Comparison of ENCODE assay signal across 18 cellular contexts in the genomic region with DNA sequence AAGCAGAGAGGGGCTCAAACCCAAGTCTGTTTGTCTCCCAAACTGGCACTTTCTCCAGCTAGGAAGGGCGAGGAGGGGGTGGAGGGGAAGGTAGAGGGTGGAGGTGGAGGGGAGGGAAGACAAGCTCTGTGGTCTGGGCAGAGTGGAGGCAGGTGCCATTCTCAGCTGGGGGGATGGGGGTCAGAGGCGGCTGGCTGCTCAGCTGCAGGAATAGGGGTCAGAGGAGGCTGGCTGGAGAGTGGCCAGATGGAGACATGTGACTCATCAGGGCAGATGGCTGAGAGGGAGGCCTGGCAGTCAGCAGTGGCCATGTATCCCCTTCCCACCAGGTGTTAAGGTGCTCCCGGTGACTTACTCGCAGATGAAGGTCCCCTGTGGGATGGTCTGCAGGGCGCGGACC. TPM values are rescaled to one million over a fixed set of nuclear protein-coding genes. Genes with fewer than 3 reads are reported as not detected.
A peak's percentile ranks its signal among the peaks of the same experiment; 100 is the strongest.
DNase-seq lines count a peak whose midpoint lies in the region; ATAC-seq and TF ChIP-seq lines count a peak whose summit lies in the region.
"Had no signal": no experiment of that assay in that cellular context is flagged by ENCODE, and none has a peak within 500 bp of the region (broad histone marks: within the 10 kb centered on the region; RNA-seq: fewer than 3 reads in every experiment).

No MANE protein-coding gene starts in this region.

- H2AK5ac ChIP-seq in IMR-90 (ENCODE audit: low read depth, low read length), result no peak overlapping the region

- H3K36me3 Mint-ChIP-seq in MCF 10A (ENCODE audit: insufficient read depth, unreplicated experiment), result peaks cover 63% of the 10 kb centered on the region

- 0 out of 2 replicates have a peak, but pooled peaks cover 2% of the 10 kb centered on the region for H4K20me1 ChIP-seq in IMR-90 (ENCODE audit: insufficient read depth, low read length)

- no peak overlapping the region for H2BK5ac ChIP-seq in IMR-90 (ENCODE audit: low read depth, low read length, poor library complexity, severe bottlenecking)

- no peak overlapping the region for H4K91ac ChIP-seq in IMR-90 (ENCODE audit: insufficient read depth, low read depth, low read length)

- peak overlapping the region; percentile 5 for H2AFZ ChIP-seq in IMR-90 (replicated peaks; ENCODE audit: low read length, poor library complexity)
- H2AFZ ChIP-seq: parathyroid adenoma had no signal

- H3K36me3 ChIP-seq in IMR-90 (ENCODE audit: control insufficient read depth, insufficient read depth, low read length) (peaks cover 66% of the 10 kb centered on the region), adrenal gland (replicated peaks in 1 of 2) (peaks cover 0 to 77% of the 10 kb centered on the region in 2 donors), tibial nerve (peaks cover 9 to 80% (median 35%) of the 10 kb centered on the region in 3 donors)

- no peaks in the 10 kb centered on the region for H3K27me3 Mint-ChIP-seq in MCF 10A (ENCODE audit: insufficient read depth, unreplicated experiment)
- H3K27me3 Mint-ChIP-seq: activated CD8-positive, alpha-beta T cell treated with anti-CD3 and anti-CD28 coated beads for 36 hours; CD4-positive, CD25-positive, alpha-beta regulatory T cell had no signal

- H3K4me1 Mint-ChIP-seq in MCF 10A (ENCODE audit: insufficient read depth, unreplicated experiment), result no peaks in the 10 kb centered on the region

- no peak overlapping the region for H2BK20ac ChIP-seq in IMR-90 (ENCODE audit: low read depth, low read length)

- no peaks in the 10 kb centered on the region for H3K9me3 Mint-ChIP-seq in MCF 10A (ENCODE audit: unreplicated experiment)
- H3K9me3 Mint-ChIP-seq: activated CD8-positive, alpha-beta T cell treated with anti-CD3 and anti-CD28 coated beads for 36 hours; activated T-helper 2 cell treated with anti-CD3 and anti-CD28 coated beads, Interferon-gamma antibody, Interleukin-2, Interleukin-4, amounts not matched to agents 10 μg/mL and 5 μg/mL and 100 μg/mL, durations not matched to agents 14 hours and 24 hours and 36 hours; CD4-positive, CD25-positive, alpha-beta regulatory T cell had no signal

- H3K4me3 ChIP-seq in IMR-90 (ENCODE audit: insufficient read depth, low read depth, low read length) (no peak overlapping the region), adrenal gland (no peak overlapping the region), tibial nerve (no peak overlapping the region)
- H3K4me3 ChIP-seq: heart right ventricle had no signal

- no peak overlapping the region for H2BK15ac ChIP-seq in IMR-90 (ENCODE audit: low read depth, low read length)

- dilution Hi-C loops in IMR-90 (cut with HindIII; ENCODE audit: low sequenced_read_pairs, unreplicated experiment), result no loop called here

- no peak for TF ChIP-seq RAD21 in IMR-90 (IDR thresholded peaks at IDR 0.05; ENCODE audit: low read length)

- H3K79me1 ChIP-seq in IMR-90 (ENCODE audit: low read depth in 1 of 2, low read length in 2 of 2), result no peaks in the 10 kb centered on the region

- H3K9ac ChIP-seq in IMR-90 (ENCODE audit: low read depth, low read length), result no peak overlapping the region
- H3K9ac ChIP-seq: parathyroid adenoma had no signal

- no peak overlapping the region for H3K4me2 ChIP-seq in IMR-90 (ENCODE audit: low read depth, low read length)

- POLR2A ChIA-PET in IMR-90 (lab: Charles Lee; ENCODE audit: unreplicated experiment) (no interaction called here), MCF 10A (lab: Yijun Ruan, JAX) (interaction anchor here (0.7 kb wide), 1 partner anchor 103 kb away, joined by 3 read pairs; no protein-coding TSS in a partner anchor)

- H4K8ac ChIP-seq in IMR-90 (ENCODE audit: low read depth in 2 of 2, low read length in 2 of 2), result no peak overlapping the region

- H3K14ac ChIP-seq in IMR-90 (replicated peaks; ENCODE audit: low read depth, low read length), result no peak overlapping the region

- TF ChIP-seq POLR2A in IMR-90 (IDR thresholded peaks at IDR 0.05; ENCODE audit: low read depth, low read length), result no peak
- no peak for TF ChIP-seq POLR2A in adrenal gland (IDR thresholded peaks at IDR 0.05)
- no peak for TF ChIP-seq POLR2A in tibial nerve (IDR thresholded peaks at IDR 0.05)

- H3K56ac ChIP-seq in IMR-90 (ENCODE audit: extremely low read depth, insufficient read depth, low read length), result no peak overlapping the region

- in situ Hi-C loops in IMR-90 (cut with MboI; ENCODE audit: low sequenced_read_pairs), result no loop called here

- H3K4me1 ChIP-seq in IMR-90 (ENCODE audit: control insufficient read depth, insufficient read depth, low read length), result no peaks in the 10 kb centered on the region
- peaks cover 5 to 6% of the 10 kb centered on the region in 2 donors for H3K4me1 ChIP-seq in adrenal gland (replicated peaks in 1 of 2)
- no peaks in the 10 kb centered on the region for H3K4me1 ChIP-seq in tibial nerve
- H3K4me1 ChIP-seq: heart right ventricle, parathyroid adenoma had no signal

- H3K27ac ChIP-seq in IMR-90 (ENCODE audit: insufficient read depth, low read length) (no peak overlapping the region), adrenal gland (peak overlapping the region in 1 of 5 donors; percentile 16), tibial nerve (no peak overlapping the region)
- H3K27ac ChIP-seq: heart right ventricle, parathyroid adenoma had no signal

- peak overlapping the region; percentile 9 for H2AK9ac ChIP-seq in IMR-90 (replicated peaks; ENCODE audit: low read depth, low read length, poor library complexity)

- WGBS in IMR-90 (ENCODE audit: extremely low coverage in 2 of 2, insufficient read length in 1 of 2), 2 experiments, result no CpG with 5 or more reads among the region's 6 CpGs
- WGBS in adrenal gland, 4 donors, result 64 to 71% (median 69%) methylated on average over 5 to 6 of the region's 6 CpGs
- WGBS in tibial nerve, 2 donors, result 76 to 80% methylated on average over 6 of the region's 6 CpGs

- H3K9me3 ChIP-seq in IMR-90 (ENCODE audit: control insufficient read depth, insufficient read depth, low read length), result no peaks in the 10 kb centered on the region
- H3K9me3 ChIP-seq in adrenal gland (replicated peaks in 1 of 3), result no peaks in the 10 kb centered on the region
- H3K9me3 ChIP-seq in tibial nerve, result no peaks in the 10 kb centered on the region
- H3K9me3 ChIP-seq: heart right ventricle had no signal

- no peak overlapping the region for H3K4ac ChIP-seq in IMR-90 (ENCODE audit: low read depth, low read length)

- no peak for TF ChIP-seq EP300 in tibial nerve (IDR thresholded peaks at IDR 0.05)

- no TSS peak for BruUV-seq in IMR-90 (replicated peaks; lab: Mats Ljungman, UMichigan)
- BruUV-seq in MCF 10A (replicated peaks; lab: Mats Ljungman, UMichigan), result no TSS peak

- DNase-seq in DMS 273 treated with DMSO at 0.1 percent for 48 hours (lab: John Stamatoyannopoulos, UW) (peak; percentile 56), IMR-90 (peak; percentile 59), adrenal gland (peak; percentile 52 to 82 (median 79)), lung microvascular endothelial cell (ENCODE audit: low read depth in 2 of 2) (peak; percentile 47 to 52), middle frontal gyrus (ENCODE audit: extremely low spot score, low spot score) (no peak), MCF 10A (ENCODE audit: unreplicated experiment) (no peak), tibial nerve (ENCODE audit: low spot score in 2 of 2) (no peak)
- DNase-seq: activated CD8-positive, alpha-beta T cell treated with anti-CD3 and anti-CD28 coated beads for 36 hours; anterior cingulate cortex; CD4-positive, CD25-positive, alpha-beta regulatory T cell; GF-D8; heart right ventricle; left colon; NCI-H2081 treated with DMSO at 0.1 percent for 48 hours; stimulated activated naive CD4-positive, alpha-beta T cell treated with Interleukin-2 at 50 U/mL for 16 hours had no signal

- CTCF ChIA-PET in IMR-90 (lab: Yijun Ruan, JAX), result no interaction called here
- CTCF ChIA-PET in MCF 10A (lab: Yijun Ruan, JAX), result interaction anchor here (0.6 to 1.1 kb wide), 2 partner anchors 16 to 24 kb away, joined by 4 to 6 read pairs; no protein-coding TSS in a partner anchor

- H3K18ac ChIP-seq in IMR-90 (ENCODE audit: low read depth, low read length), result no peak overlapping the region

- ATAC-seq in IMR-90 (ENCODE audit: low read depth), result peak; percentile 82
- ATAC-seq: activated CD8-positive, alpha-beta T cell treated with anti-CD3 and anti-CD28 coated beads for 36 hours; left colon had no signal

- no peak for TF ChIP-seq CTCF in IMR-90 (conservative IDR thresholded peaks at IDR 0.05; ENCODE audit: low read depth, low read length)
- TF ChIP-seq CTCF in adrenal gland (IDR thresholded peaks at IDR 0.05), result no peak
- no peak for TF ChIP-seq CTCF in MCF 10A (IDR thresholded peaks at IDR 0.05; ENCODE audit: unreplicated experiment)
- no peak for TF ChIP-seq CTCF in tibial nerve (IDR thresholded peaks at IDR 0.05)

- H3K9me1 ChIP-seq in IMR-90 (ENCODE audit: insufficient read depth, low read length), result 0 out of 2 replicates have a peak, but pooled peaks cover 2% of the 10 kb centered on the region

- intact Hi-C loops in IMR-90 (cut with micrococcal nuclease), result no loop called here
- intact Hi-C loops in adrenal gland (cut with DNase I), result no loop called here
- intact Hi-C loops in MCF 10A (cut with micrococcal nuclease), result no loop called here

- H4K5ac ChIP-seq in IMR-90 (ENCODE audit: low read depth, low read length), result no peak overlapping the region

- H2BK120ac ChIP-seq in IMR-90 (ENCODE audit: low read depth, low read length), result no peak overlapping the region

- H3K27me3 ChIP-seq in IMR-90 (ENCODE audit: control insufficient read depth, insufficient read depth, low read length) (no peaks in the 10 kb centered on the region), adrenal gland (no peaks in the 10 kb centered on the region), tibial nerve (no peaks in the 10 kb centered on the region)
- H3K27me3 ChIP-seq: heart right ventricle had no signal

- H3K4me3 Mint-ChIP-seq in MCF 10A (ENCODE audit: unreplicated experiment), result no peak overlapping the region
- H3K4me3 Mint-ChIP-seq: activated CD8-positive, alpha-beta T cell treated with anti-CD3 and anti-CD28 coated beads for 36 hours; CD4-positive, CD25-positive, alpha-beta regulatory T cell had no signal

- H3K27ac Mint-ChIP-seq in MCF 10A (ENCODE audit: low read depth, unreplicated experiment), result no peak overlapping the region
- H3K27ac Mint-ChIP-seq: activated CD8-positive, alpha-beta T cell treated with anti-CD3 and anti-CD28 coated beads for 36 hours; activated T-helper 2 cell treated with anti-CD3 and anti-CD28 coated beads, Interferon-gamma antibody, Interleukin-2, Interleukin-4, amounts not matched to agents 10 μg/mL and 5 μg/mL and 100 μg/mL, durations not matched to agents 14 hours and 24 hours and 36 hours; CD4-positive, CD25-positive, alpha-beta regulatory T cell had no signal

- H3K23ac ChIP-seq in IMR-90 (ENCODE audit: low read depth, low read length), result no peak overlapping the region

RNA-seq across cellular contexts. Expression of a gene that starts 3.5 kb away (rescaled TPM):
- 0.36 TPM in 1 of 2 replicates, not detected in the other for total RNA-seq in IMR-90 (2012; rRNA removed)
- 0.14 and 0.19 TPM in 2 replicates for polyA plus RNA-seq in IMR-90 (2012; rRNA removed)
- 0.26 and 0.84 TPM in 2 replicates for polyA plus RNA-seq in IMR-90 (2012; cell fraction: cytosol; rRNA removed)
- polyA plus RNA-seq in IMR-90 (2012; cell fraction: nucleus; rRNA removed; ENCODE audit: low replicate concordance), result 0.23 and 0.28 TPM in 2 replicates
- total RNA-seq in adrenal gland, result 10 to 100 TPM in 7 of 8 donors, 1 to 10 TPM in 1; 9.1 to 30.1 (median 16.6) TPM
- 1 to 10 TPM; 4.7 to 7.7 (median 5.1) TPM for polyA plus RNA-seq in adrenal gland
- not detected in 2 replicates for total RNA-seq in lung microvascular endothelial cell
- total RNA-seq in MCF 10A (2022), result not detected in 2 replicates
- under 1 TPM in 3 of 4 donors, not detected in 1; 0.22 to 0.84 (median 0.59) TPM for total RNA-seq in tibial nerve
- total RNA-seq: activated CD8-positive, alpha-beta T cell treated with anti-CD3 and anti-CD28 coated beads for 36 hours had no signal
- polyA plus RNA-seq: CD4-positive, CD25-positive, alpha-beta regulatory T cell had no signal

RNA-seq across cellular contexts. Expression of a gene that starts 15.2 kb away (rescaled TPM):
- total RNA-seq in IMR-90 (2012; rRNA removed) (36.4 and 38.0 TPM in 2 replicates), adrenal gland (10 to 100 TPM; 25.1 to 67.6 (median 49.9) TPM), lung microvascular endothelial cell (25.7 and 28.0 TPM in 2 replicates), MCF 10A (2022) (20.2 and 21.8 TPM in 2 replicates), tibial nerve (10 to 100 TPM; 38.2 to 63.9 (median 46.8) TPM)
- polyA plus RNA-seq in IMR-90 (2012; rRNA removed) (47.7 and 51.2 TPM in 2 replicates), adrenal gland (100 to 1,000 TPM in 1 of 3 donors, 10 to 100 TPM in 2; 16.8 to 107 (median 59.4) TPM)
- 31.6 and 49.6 TPM in 2 replicates for polyA plus RNA-seq in IMR-90 (2012; cell fraction: cytosol; rRNA removed)
- polyA plus RNA-seq in IMR-90 (2012; cell fraction: nucleus; rRNA removed; ENCODE audit: low replicate concordance), result 155 and 310 TPM in 2 replicates

RNA-seq across cellular contexts. Expression of a gene that starts 19.5 kb away (rescaled TPM):
- 2.0 and 2.5 TPM in 2 replicates for total RNA-seq in IMR-90 (2012; rRNA removed)
- polyA plus RNA-seq in IMR-90 (2012; rRNA removed), result 8.1 and 8.5 TPM in 2 replicates
- 2.5 and 4.5 TPM in 2 replicates for polyA plus RNA-seq in IMR-90 (2012; cell fraction: cytosol; rRNA removed)
- 2.0 and 2.9 TPM in 2 replicates for polyA plus RNA-seq in IMR-90 (2012; cell fraction: nucleus; rRNA removed; ENCODE audit: low replicate concordance)
- total RNA-seq in adrenal gland, result 10 to 100 TPM in 1 of 8 donors, 1 to 10 TPM in 5, under 1 TPM in 2; 0.69 to 14.5 (median 2.5) TPM
- polyA plus RNA-seq in adrenal gland, result 1 to 10 TPM; 1.7 to 4.8 (median 2.6) TPM
- total RNA-seq in lung microvascular endothelial cell, result 2.2 and 3.6 TPM in 2 replicates
- 3.6 and 4.0 TPM in 2 replicates for total RNA-seq in MCF 10A (2022)
- total RNA-seq in tibial nerve, result 1 to 10 TPM in 3 of 4 donors, under 1 TPM in 1; 0.63 to 3.5 (median 2.9) TPM
- polyA plus RNA-seq: CD4-positive, CD25-positive, alpha-beta regulatory T cell had no signal

RNA-seq across cellular contexts. Expression of a gene that starts 19.7 kb away (rescaled TPM):
- total RNA-seq in IMR-90 (2012; rRNA removed) (23.6 and 28.5 TPM in 2 replicates), adrenal gland (100 to 1,000 TPM; 101 to 178 (median 118) TPM), lung microvascular endothelial cell (41.2 and 50.0 TPM in 2 replicates), MCF 10A (2022) (19.7 and 43.8 TPM in 2 replicates), tibial nerve (10 to 100 TPM; 25.8 to 44.6 (median 33.8) TPM)
- polyA plus RNA-seq in IMR-90 (2012; rRNA removed) (36.2 and 37.3 TPM in 2 replicates), adrenal gland (10 to 100 TPM; 57.8 to 94.7 (median 85.9) TPM)
- polyA plus RNA-seq in IMR-90 (2012; cell fraction: cytosol; rRNA removed), result 32.0 and 40.9 TPM in 2 replicates
- polyA plus RNA-seq in IMR-90 (2012; cell fraction: nucleus; rRNA removed; ENCODE audit: low replicate concordance), result 19.7 and 24.8 TPM in 2 replicates

RNA-seq across cellular contexts. Expression of a gene that starts 45.2 kb away (rescaled TPM):
- under 0.01 and 0.18 TPM in 2 replicates for total RNA-seq in IMR-90 (2012; rRNA removed)
- polyA plus RNA-seq in IMR-90 (2012; rRNA removed), result 0.19 and 0.26 TPM in 2 replicates
- 0.33 and 0.40 TPM in 2 replicates for polyA plus RNA-seq in IMR-90 (2012; cell fraction: cytosol; rRNA removed)
- polyA plus RNA-seq in IMR-90 (2012; cell fraction: nucleus; rRNA removed; ENCODE audit: low replicate concordance), result 0.30 and 0.69 TPM in 2 replicates
- 100 to 1,000 TPM in 1 of 8 donors, 10 to 100 TPM in 7; 17.3 to 107 (median 46.2) TPM for total RNA-seq in adrenal gland
- polyA plus RNA-seq in adrenal gland, result 10 to 100 TPM; 13.3 to 25.0 (median 19.0) TPM
- total RNA-seq in lung microvascular endothelial cell, result under 0.01 TPM in 1 of 2 replicates, not detected in the other
- total RNA-seq in MCF 10A (2022), result not detected in 2 replicates
- total RNA-seq in tibial nerve, result 10 to 100 TPM in 1 of 4 donors, 1 to 10 TPM in 3; 4.6 to 17.4 (median 6.1) TPM
- total RNA-seq: epithelial cell of proximal tubule had no signal

Comparison
In these comparisons a context has a peak if more than half of its experiments do, and no peak if none do; other contexts are left out.
1. DNase-seq: peak in DMS 273 treated with DMSO at 0.1 percent for 48 hours (single experiment), IMR-90 (single experiment), adrenal gland (7 of 7) and lung microvascular endothelial cell (2 of 2); none in middle frontal gyrus (single experiment), MCF 10A (single experiment) and tibial nerve (0 of 2).